Comparison of ENCODE assay signal across 2 cellular contexts in the genomic region with DNA sequence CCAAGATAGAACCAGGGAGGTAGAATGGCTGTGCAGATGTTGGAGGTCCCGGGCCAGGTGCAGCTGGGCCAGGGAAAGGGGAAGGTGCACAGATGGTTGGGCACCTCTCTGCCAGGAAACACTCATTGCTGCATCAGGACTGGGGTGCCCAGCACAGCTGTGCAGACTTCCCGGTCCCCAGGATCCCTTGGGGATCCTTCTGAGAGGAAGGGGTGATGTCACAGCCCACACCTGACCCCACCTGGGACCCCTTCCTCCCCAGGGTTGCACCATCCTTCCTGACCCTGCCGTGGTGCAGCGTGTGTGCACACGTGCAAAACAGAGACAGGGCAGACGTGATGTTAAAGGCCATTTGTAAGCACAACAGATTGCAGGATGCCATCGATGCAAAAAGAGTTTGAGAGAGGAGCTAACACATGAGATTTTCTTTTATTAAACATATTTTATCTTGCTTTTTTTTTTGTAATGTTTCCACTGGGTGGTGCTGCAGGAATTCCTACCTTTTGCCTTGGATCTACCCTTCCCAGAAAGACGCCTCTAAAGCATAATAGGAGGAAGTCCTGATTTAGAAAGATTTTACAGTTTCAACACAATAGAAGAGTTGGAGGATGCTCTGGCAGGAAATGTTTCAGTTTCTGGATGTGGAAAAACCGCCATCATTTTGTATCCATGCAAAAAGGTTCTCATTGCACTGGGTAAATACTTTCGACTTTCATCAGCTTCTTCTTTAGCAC.
TF ChIP-seq lines count a peak whose summit lies in the region.

No MANE protein-coding gene starts in this region.

TF ChIP-seq in IMR-90, 13 proteins besides CTCF, POLR2A, EP300 and RAD21:
- TF ChIP-seq CEBPB (IDR thresholded peaks at IDR 0.05; ENCODE audit: low read depth, low read length) (no peak), MXI1 (IDR thresholded peaks at IDR 0.05; ENCODE audit: borderline replicate concordance, low read depth, low read length) (no peak), SMC3 (IDR thresholded peaks at IDR 0.05; ENCODE audit: low read depth, low read length) (no peak), RFX5 (IDR thresholded peaks at IDR 0.05; ENCODE audit: low read depth, low read length) (no peak), MAZ (IDR thresholded peaks at IDR 0.05; ENCODE audit: borderline replicate concordance, low read depth, low read length) (no peak), ELK1 (IDR thresholded peaks at IDR 0.05; ENCODE audit: borderline replicate concordance, low read depth, low read length) (no peak), USF2 (IDR thresholded peaks at IDR 0.05; ENCODE audit: low read depth, low read length) (no peak), CHD1 (IDR thresholded peaks at IDR 0.05; ENCODE audit: low read depth, low read length) (no peak), BHLHE40 (IDR thresholded peaks at IDR 0.05; ENCODE audit: low read depth, low read length) (no peak), RCOR1 (IDR thresholded peaks at IDR 0.05; ENCODE audit: insufficient replicate concordance, low read length) (no peak)

TF ChIP-seq in K562, 482 proteins besides CTCF, POLR2A, EP300 and RAD21:
- TF ChIP-seq MAZ (CRISPR knock-in tag; conservative IDR thresholded peaks at IDR 0.05 in 1 of 2, IDR thresholded peaks at IDR 0.05 in 1 of 2) (no peak), POU5F1 (IDR thresholded peaks at IDR 0.05; ENCODE audit: borderline replicate concordance, low read depth, low read length, partially characterized antibody) (no peak), REST (CRISPR knock-in tag; IDR thresholded peaks at IDR 0.05; ENCODE audit: low read depth) (no peak), NR1H2 (CRISPR knock-in tag; IDR thresholded peaks at IDR 0.05) (no peak), MEIS2 (IDR thresholded peaks at IDR 0.05; ENCODE audit: partially characterized antibody) (no peak), FOS (IDR thresholded peaks at IDR 0.05; ENCODE audit: extremely low read depth, insufficient read length) (no peak), ZNF699 (CRISPR knock-in tag; IDR thresholded peaks at IDR 0.05; ENCODE audit: insufficient replicate concordance) (no peak), RAD51 (IDR thresholded peaks at IDR 0.05; ENCODE audit: borderline replicate concordance, low read depth) (no peak), RBM25 (IDR thresholded peaks at IDR 0.05; ENCODE audit: low read depth, low read length, severe bottlenecking) (no peak), ZNF609 (CRISPR knock-in tag; IDR thresholded peaks at IDR 0.05; ENCODE audit: borderline replicate concordance) (no peak), EP400 (IDR thresholded peaks at IDR 0.05) (no peak), OTX1 (CRISPR knock-in tag; IDR thresholded peaks at IDR 0.05) (no peak), RBM17 (IDR thresholded peaks at IDR 0.05; ENCODE audit: borderline replicate concordance, low read depth, low read length) (no peak), ETS2 (tag; IDR thresholded peaks at IDR 0.05; ENCODE audit: borderline replicate concordance, poor library complexity, severe bottlenecking) (no peak), ZNF23 (CRISPR knock-in tag; IDR thresholded peaks at IDR 0.05) (no peak)
- TF ChIP-seq, protein P1, sequence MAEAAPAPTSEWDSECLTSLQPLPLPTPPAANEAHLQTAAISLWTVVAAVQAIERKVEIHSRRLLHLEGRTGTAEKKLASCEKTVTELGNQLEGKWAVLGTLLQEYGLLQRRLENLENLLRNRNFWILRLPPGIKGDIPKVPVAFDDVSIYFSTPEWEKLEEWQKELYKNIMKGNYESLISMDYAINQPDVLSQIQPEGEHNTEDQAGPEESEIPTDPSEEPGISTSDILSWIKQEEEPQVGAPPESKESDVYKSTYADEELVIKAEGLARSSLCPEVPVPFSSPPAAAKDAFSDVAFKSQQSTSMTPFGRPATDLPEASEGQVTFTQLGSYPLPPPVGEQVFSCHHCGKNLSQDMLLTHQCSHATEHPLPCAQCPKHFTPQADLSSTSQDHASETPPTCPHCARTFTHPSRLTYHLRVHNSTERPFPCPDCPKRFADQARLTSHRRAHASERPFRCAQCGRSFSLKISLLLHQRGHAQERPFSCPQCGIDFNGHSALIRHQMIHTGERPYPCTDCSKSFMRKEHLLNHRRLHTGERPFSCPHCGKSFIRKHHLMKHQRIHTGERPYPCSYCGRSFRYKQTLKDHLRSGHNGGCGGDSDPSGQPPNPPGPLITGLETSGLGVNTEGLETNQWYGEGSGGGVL (CRISPR knock-in tag; IDR thresholded peaks at IDR 0.05), result no peak
